Comparison of ENCODE assay signal across 13 cellular contexts in genomic region chr12:55925371-55925770, GRCh38. TPM values are rescaled to one million over a fixed set of nuclear protein-coding genes. Genes with fewer than 3 reads are reported as not detected.
DNase-seq lines count a peak whose midpoint lies in the region; ATAC-seq, FAIRE-seq and TF ChIP-seq lines count a peak whose summit lies in the region.
"Had no signal": no experiment of that assay in that cellular context is flagged by ENCODE, and none has a peak within 500 bp of the region (broad histone marks: within the 10 kb centered on the region; RNA-seq: fewer than 3 reads in every experiment).

No MANE protein-coding gene starts in this region.

- H3K27me3 Mint-ChIP-seq in activated T-cell treated with anti-CD3 and anti-CD28 coated beads, Interleukin-2, amount 50 U/mL, for 4 hours (ENCODE audit: low read depth) = no peaks in the 10 kb centered on the region

- H3K4me1 ChIP-seq in OCI-LY3 (ENCODE audit: low read length) = peaks cover 28% of the 10 kb centered on the region
- H3K4me1 ChIP-seq in H1 (replicated peaks in 1 of 4; ENCODE audit: control insufficient read depth in 3 of 4, insufficient read depth in 4 of 4, low read length in 3 of 4) = peaks cover 2 to 10% (median 3%) of the 10 kb centered on the region in 4 experiments; a peak in 6 of 7 replicates
- peaks cover 12% of the 10 kb centered on the region for H3K4me1 ChIP-seq in smooth muscle cell (ENCODE audit: low read depth)
- H3K4me1 ChIP-seq in upper lobe of left lung = peaks cover 26 to 42% (median 33%) of the 10 kb centered on the region in 4 donors

- H2BK5ac ChIP-seq in H1 (ENCODE audit: low read depth, low read length) = no peak overlapping the region

- peaks cover 9% of the 10 kb centered on the region for H3K36me3 ChIP-seq in OCI-LY3 (replicated peaks; ENCODE audit: low read depth, low read length)
- H3K36me3 ChIP-seq in H1 (ENCODE audit: control insufficient read depth in 2 of 4, insufficient read depth in 4 of 4, low read length in 3 of 4) = peaks cover 0 to 15% (median 4%) of the 10 kb centered on the region in 4 experiments; a peak in 5 of 8 replicates
- H3K36me3 ChIP-seq in smooth muscle cell (ENCODE audit: low read depth) = no peaks in the 10 kb centered on the region
- H3K36me3 ChIP-seq in upper lobe of left lung = peaks cover 5 to 33% (median 9%) of the 10 kb centered on the region in 4 donors
- H3K36me3 ChIP-seq: colonic mucosa, ovary had no signal

- no peak for FAIRE-seq in H1 (lab: Jason Lieb, UNC)
- FAIRE-seq: GM12892 had no signal

- H2BK120ac ChIP-seq in H1 (replicated peaks; ENCODE audit: low read depth, low read length) = no peak overlapping the region

- TF ChIP-seq RAD21 in H1 (IDR thresholded peaks at IDR 0.05 in 1 of 2, conservative IDR thresholded peaks at IDR 0.05 in 1 of 2; ENCODE audit: low read depth in 2 of 2, low read length in 2 of 2) = no peak

- H2BK15ac ChIP-seq in H1 (ENCODE audit: low read length) = no peak overlapping the region

- H3K9ac ChIP-seq in OCI-LY3 (ENCODE audit: low read length) (peak overlapping the region; percentile 97), H1 (replicated peaks in 1 of 4; ENCODE audit: extremely low read depth in 1 of 4, low read depth in 3 of 4, low read length in 3 of 4) (peak overlapping the region in 2 of 4 experiments; percentile 38 to 54; a peak in 1 of 7 replicates), smooth muscle cell (ENCODE audit: low read depth) (peak overlapping the region; percentile 90)

- POLR2A ChIA-PET in H1 (lab: Charles Lee; ENCODE audit: partially characterized antibody) = interaction anchor here (0.8 to 4.5 kb wide), 13 partner anchors 9 to 241 kb away, joined by 3 to 53 read pairs (median 9); partner anchors contain the start of genes DNAJC14, MMP19, ORMDL2 and SARNP

- no peak overlapping the region for H4K5ac ChIP-seq in H1 (ENCODE audit: insufficient read length, low read depth, low read length)

- no peak for TF ChIP-seq CTCF in OCI-LY3 (IDR thresholded peaks at IDR 0.05; ENCODE audit: low read depth, low read length)
- TF ChIP-seq CTCF in H1 (IDR thresholded peaks at IDR 0.05; ENCODE audit: control extremely low read depth in 1 of 3, insufficient read depth in 1 of 3, low read depth in 1 of 3, low read length in 3 of 3) = no peak
- TF ChIP-seq CTCF in smooth muscle cell (IDR thresholded peaks at IDR 0.05; ENCODE audit: borderline replicate concordance, insufficient read depth, poor library complexity, severe bottlenecking) = no peak
- TF ChIP-seq CTCF in upper lobe of left lung (IDR thresholded peaks at IDR 0.05) = no peak

- WGBS in H1 (ENCODE audit: extremely low coverage in 1 of 2, insufficient coverage in 1 of 2, insufficient read length in 1 of 2, insufficient replicate concordance in 2 of 2, low coverage in 1 of 2, low lambda C conversion rate in 2 of 2, missing lambda C conversion rate in 1 of 2), 2 experiments = 90% methylated on average over 4 of the region's 4 CpGs; no CpG with 5 or more reads in 1 of the 2 experiments
- WGBS in smooth muscle cell (ENCODE audit: low lambda C conversion rate) = 93% methylated on average over 4 of the region's 4 CpGs
- WGBS in upper lobe of left lung, 2 donors = 88 to 91% methylated on average over 4 of the region's 4 CpGs

- TF ChIP-seq POLR2A in H1 (IDR thresholded peaks at IDR 0.05; ENCODE audit: control extremely low read depth in 1 of 2, low read depth in 2 of 2, low read length in 2 of 2) = no peak
- TF ChIP-seq POLR2A in upper lobe of left lung (IDR thresholded peaks at IDR 0.05) = no peak

- CTCF ChIA-PET in H1 (lab: Charles Lee; ENCODE audit: partially characterized antibody) = interaction anchor here (0.7 to 7.8 kb wide), 14 partner anchors 9 to 1708 kb away, joined by 3 to 71 read pairs (median 7); partner anchors contain the start of genes B4GALNT1, DNAJC14, MMP19 and ORMDL2

- peaks cover 12% of the 10 kb centered on the region for H3K36me3 Mint-ChIP-seq in activated T-cell treated with anti-CD3 and anti-CD28 coated beads, Interleukin-2, amount 50 U/mL, for 4 hours (ENCODE audit: insufficient read depth)

- H2AK5ac ChIP-seq in H1 (ENCODE audit: low read depth, low read length) = no peak overlapping the region

- H3K9me3 ChIP-seq in OCI-LY3 (ENCODE audit: insufficient read depth, low read length) = peaks cover 4% of the 10 kb centered on the region; the same call in 1 of the 2 replicates
- H3K9me3 ChIP-seq in H1 (ENCODE audit: insufficient read depth in 2 of 2, low read depth in 1 of 2, low read length in 1 of 2) = no peaks in the 10 kb centered on the region
- H3K9me3 ChIP-seq in smooth muscle cell (replicated peaks; ENCODE audit: low read depth) = no peaks in the 10 kb centered on the region
- no peaks in the 10 kb centered on the region for H3K9me3 ChIP-seq in upper lobe of left lung
- H3K9me3 ChIP-seq: colonic mucosa, ovary had no signal

- H3K18ac ChIP-seq in H1 (ENCODE audit: extremely low read depth, low read length) = no peak overlapping the region

- no peak overlapping the region for H3K4ac ChIP-seq in H1 (replicated peaks; ENCODE audit: insufficient read length, low read depth, low read length)

- H3K23me2 ChIP-seq in H1 (ENCODE audit: low read depth, low read length) = peaks cover 7% of the 10 kb centered on the region

- H3K9me3 Mint-ChIP-seq in activated T-cell treated with anti-CD3 and anti-CD28 coated beads, Interleukin-2, amount 50 U/mL, for 4 hours = no peaks in the 10 kb centered on the region

- no peak overlapping the region for H2BK12ac ChIP-seq in H1 (ENCODE audit: low read depth, low read length)

- no peak for DNase-seq in activated T-cell treated with anti-CD3 and anti-CD28 coated beads, Interleukin-2, amount 50 U/mL, for 4 hours
- no peak for DNase-seq in activated T-cell treated with anti-CD3 and anti-CD28 coated beads, Interleukin-2, amount 50 U/mL, for 48 hours
- DNase-seq in H1 (ENCODE audit: low read depth in 1 of 2, low spot score in 2 of 2) = no peak
- DNase-seq in smooth muscle cell (lab: John Stamatoyannopoulos, UW; ENCODE audit: unreplicated experiment) = no peak
- no peak for DNase-seq in COLO829 (ENCODE audit: low spot score)
- no peak for DNase-seq in EL
- no peak for DNase-seq in upper lobe of left lung
- DNase-seq: colonic mucosa, hippocampal formation, NCI-H1694, ovary had no signal

- TF ChIP-seq EP300 in H1 (IDR thresholded peaks at IDR 0.05; ENCODE audit: borderline replicate concordance in 1 of 2, low read depth in 2 of 2, low read length in 2 of 2) = no peak
- no peak for TF ChIP-seq EP300 in upper lobe of left lung (IDR thresholded peaks at IDR 0.05)

- peaks cover 3% of the 10 kb centered on the region; the same call in 1 of the 2 replicates for H3K79me1 ChIP-seq in H1 (ENCODE audit: low read depth, low read length)

- H3K79me2 ChIP-seq in OCI-LY3 (ENCODE audit: low read length) (peaks cover 76% of the 10 kb centered on the region), H1 (ENCODE audit: control insufficient read depth in 1 of 2, insufficient read depth in 2 of 2, low read length in 2 of 2) (peaks cover 15 to 61% of the 10 kb centered on the region in 2 experiments), smooth muscle cell (ENCODE audit: low read depth) (peaks cover 78% of the 10 kb centered on the region)

- no peak for ATAC-seq in activated T-cell treated with anti-CD3 and anti-CD28 coated beads, Interleukin-2, amount 50 U/mL, for 4 hours
- ATAC-seq in upper lobe of left lung (ENCODE audit: low FRiP score in 2 of 2) = no peak

- H3K23ac ChIP-seq in H1 (ENCODE audit: insufficient read length) = no peak overlapping the region

- H3K27me3 ChIP-seq in OCI-LY3 (ENCODE audit: low read depth, low read length) (no peaks in the 10 kb centered on the region), H1 (replicated peaks in 1 of 4; ENCODE audit: control insufficient read depth in 3 of 4, extremely low read depth in 1 of 4, insufficient read depth in 3 of 4, low read length in 3 of 4) (no peaks in the 10 kb centered on the region; a peak in 1 of 7 replicates), smooth muscle cell (ENCODE audit: low read depth) (no peaks in the 10 kb centered on the region), upper lobe of left lung (no peaks in the 10 kb centered on the region)
- H3K27me3 ChIP-seq: colonic mucosa, ovary had no signal

- H3F3A ChIP-seq in smooth muscle cell (ENCODE audit: low read depth) = peaks cover 10% of the 10 kb centered on the region

- H3K4me2 ChIP-seq in OCI-LY3 (ENCODE audit: low read length) (peak overlapping the region; percentile 96), H1 (ENCODE audit: insufficient read depth in 1 of 2, low read depth in 2 of 2, low read length in 2 of 2) (peak overlapping the region; percentile 88 to 90; a peak in 3 of 4 replicates), smooth muscle cell (peak overlapping the region; percentile 90)

- H3K4me3 Mint-ChIP-seq in activated T-cell treated with anti-CD3 and anti-CD28 coated beads, Interleukin-2, amount 50 U/mL, for 4 hours = peak overlapping the region; percentile 98

- no peak overlapping the region for H3K14ac ChIP-seq in H1 (ENCODE audit: insufficient read length)

- no peak overlapping the region for H3K27ac ChIP-seq in OCI-LY3 (ENCODE audit: low read length)
- H3K27ac ChIP-seq in H1 (ENCODE audit: low read depth, low read length) = no peak overlapping the region
- peak overlapping the region; percentile 86 for H3K27ac ChIP-seq in smooth muscle cell (ENCODE audit: low read depth)
- peak overlapping the region in 1 of 4 donors; percentile 44 for H3K27ac ChIP-seq in upper lobe of left lung
- H3K27ac ChIP-seq: ovary had no signal

- H3K4me3 ChIP-seq in OCI-LY3 (ENCODE audit: low read length) (peak overlapping the region; percentile 91), H1 (ENCODE audit: extremely low read depth in 1 of 4, insufficient read depth in 2 of 4, low read depth in 3 of 4, low read length in 4 of 4) (peak overlapping the region in 1 of 4 experiments; percentile 90; a peak in 2 of 8 replicates), smooth muscle cell (peak overlapping the region; percentile 82), upper lobe of left lung (no peak overlapping the region)
- H3K4me3 ChIP-seq: ovary had no signal

- H4K20me1 ChIP-seq in OCI-LY3 (ENCODE audit: insufficient read depth, low read length) (no peaks in the 10 kb centered on the region; the same call in 1 of the 2 replicates), H1 (replicated peaks in 1 of 2; ENCODE audit: control insufficient read depth in 1 of 2, insufficient read depth in 2 of 2, low read length in 2 of 2) (peaks cover 2 to 10% of the 10 kb centered on the region in 2 experiments), smooth muscle cell (ENCODE audit: low read depth) (peaks cover 28% of the 10 kb centered on the region)

- H2AFZ ChIP-seq in OCI-LY3 (ENCODE audit: low read depth, low read length) (no peak overlapping the region), H1 (ENCODE audit: low read length) (no peak overlapping the region), smooth muscle cell (ENCODE audit: low read depth) (no peak overlapping the region)

- H4K8ac ChIP-seq in H1 (ENCODE audit: extremely low read depth, insufficient read depth, low read length) = no peak overlapping the region

- H3K56ac ChIP-seq in H1 (replicated peaks; ENCODE audit: insufficient read length, low read depth, low read length) = peak overlapping the region; percentile 5

- H2BK20ac ChIP-seq in H1 (ENCODE audit: low read length) = no peak overlapping the region

- peaks cover 59% of the 10 kb centered on the region for H3K4me1 Mint-ChIP-seq in activated T-cell treated with anti-CD3 and anti-CD28 coated beads, Interleukin-2, amount 50 U/mL, for 4 hours (ENCODE audit: low read depth)

- H4K91ac ChIP-seq in H1 (replicated peaks; ENCODE audit: insufficient read length, low read length) = no peak overlapping the region

RNA-seq across cellular contexts. Expression of gene PYM1, which starts 2.3 kb away (rescaled TPM):
- 10 to 100 TPM; 24.9 to 30.0 (median 28.4) TPM for total RNA-seq in activated T-cell treated with anti-CD3 and anti-CD28 coated beads, Interleukin-2, amount 50 U/mL, for 4 hours
- 58.5 and 58.9 TPM in 2 replicates for total RNA-seq in H1 (2021; fragmentation: NEBNext Ultra II Directional; extraction: Animal tissue kit (Norgen Biotek cat#: 25700))
- 37.3 and 38.7 TPM in 2 replicates for polyA plus RNA-seq in H1 (2011; rRNA removed)
- 63.4 TPM for polyA plus RNA-seq in H1 (2011; cell fraction: cytosol; rRNA removed)
- polyA plus RNA-seq in H1 (2011; cell fraction: nucleus; rRNA removed) = 35.1 TPM
- 51.5 to 60.0 TPM (median 58.2 TPM) in 4 replicates for polyA plus RNA-seq in H1 (2012, experiment 1 of 2)
- polyA plus RNA-seq in H1 (2012, experiment 2 of 2) = 66.9 TPM
- 47.7 TPM for polyA plus RNA-seq in H1 (2013, experiment 1 of 2)
- polyA plus RNA-seq in H1 (2013, experiment 2 of 2) = 46.9 TPM
- 19.9 and 24.5 TPM in 2 replicates for polyA minus RNA-seq in H1 (2011; rRNA and poly(A)+ RNA removed)
- polyA minus RNA-seq in H1 (2011; cell fraction: cytosol; rRNA and poly(A)+ RNA removed) = 25.0 TPM
- polyA minus RNA-seq in H1 (2011; cell fraction: nucleus; rRNA and poly(A)+ RNA removed) = 22.3 TPM
- 28.6 and 36.0 TPM in 2 replicates for total RNA-seq in smooth muscle cell
- 48.2 and 51.2 TPM in 2 replicates for polyA plus RNA-seq in smooth muscle cell
- 10 to 100 TPM; 23.0 to 47.3 (median 32.8) TPM for total RNA-seq in upper lobe of left lung

RNA-seq across cellular contexts. Expression of gene DGKA, which starts 5.6 kb away (rescaled TPM):
- 100 to 1,000 TPM; 132 to 164 (median 153) TPM for total RNA-seq in activated T-cell treated with anti-CD3 and anti-CD28 coated beads, Interleukin-2, amount 50 U/mL, for 4 hours
- 18.0 and 21.3 TPM in 2 replicates for total RNA-seq in H1 (2021; fragmentation: NEBNext Ultra II Directional; extraction: Animal tissue kit (Norgen Biotek cat#: 25700))
- polyA plus RNA-seq in H1 (2011; rRNA removed) (15.9 and 24.4 TPM in 2 replicates), smooth muscle cell (66.3 and 125 TPM in 2 replicates)
- 16.9 TPM for polyA plus RNA-seq in H1 (2011; cell fraction: cytosol; rRNA removed)
- 86.0 TPM for polyA plus RNA-seq in H1 (2011; cell fraction: nucleus; rRNA removed)
- polyA plus RNA-seq in H1 (2012, experiment 1 of 2) = 23.4 to 38.0 TPM (median 26.0 TPM) in 4 replicates
- polyA plus RNA-seq in H1 (2012, experiment 2 of 2) = 7.8 TPM
- 20.5 TPM for polyA plus RNA-seq in H1 (2013, experiment 1 of 2)
- 23.7 TPM for polyA plus RNA-seq in H1 (2013, experiment 2 of 2)
- polyA minus RNA-seq in H1 (2011; rRNA and poly(A)+ RNA removed) = 15.0 and 23.9 TPM in 2 replicates
- 14.2 TPM for polyA minus RNA-seq in H1 (2011; cell fraction: cytosol; rRNA and poly(A)+ RNA removed)
- 26.5 TPM for polyA minus RNA-seq in H1 (2011; cell fraction: nucleus; rRNA and poly(A)+ RNA removed)
- total RNA-seq in smooth muscle cell (86.0 and 87.1 TPM in 2 replicates), upper lobe of left lung (100 to 1,000 TPM in 1 of 6 donors, 10 to 100 TPM in 5; 16.7 to 251 (median 37.3) TPM)

RNA-seq across cellular contexts. Expression of gene PMEL, which starts 40.5 kb away (rescaled TPM):
- under 1 TPM in 2 of 3 donors, not detected in 1; 0.13 to 0.41 TPM for total RNA-seq in activated T-cell treated with anti-CD3 and anti-CD28 coated beads, Interleukin-2, amount 50 U/mL, for 4 hours
- total RNA-seq in H1 (2021; fragmentation: NEBNext Ultra II Directional; extraction: Animal tissue kit (Norgen Biotek cat#: 25700)) = 120 and 128 TPM in 2 replicates
- polyA plus RNA-seq in H1 (2011; rRNA removed) (382 and 467 TPM in 2 replicates), smooth muscle cell (1.4 and 1.9 TPM in 2 replicates)
- 273 TPM for polyA plus RNA-seq in H1 (2011; cell fraction: cytosol; rRNA removed)
- polyA plus RNA-seq in H1 (2011; cell fraction: nucleus; rRNA removed) = 777 TPM
- 121 to 177 TPM (median 161 TPM) in 4 replicates for polyA plus RNA-seq in H1 (2012, experiment 1 of 2)
- polyA plus RNA-seq in H1 (2012, experiment 2 of 2) = 187 TPM
- polyA plus RNA-seq in H1 (2013, experiment 1 of 2) = 150 TPM
- polyA plus RNA-seq in H1 (2013, experiment 2 of 2) = 120 TPM
- 247 and 291 TPM in 2 replicates for polyA minus RNA-seq in H1 (2011; rRNA and poly(A)+ RNA removed)
- polyA minus RNA-seq in H1 (2011; cell fraction: cytosol; rRNA and poly(A)+ RNA removed) = 109 TPM
- 104 TPM for polyA minus RNA-seq in H1 (2011; cell fraction: nucleus; rRNA and poly(A)+ RNA removed)
- total RNA-seq in smooth muscle cell (1.8 and 4.7 TPM in 2 replicates), upper lobe of left lung (10 to 100 TPM in 1 of 6 donors, 1 to 10 TPM in 4, under 1 TPM in 1; 0.91 to 45.1 (median 1.5) TPM)

RNA-seq across cellular contexts. Expression of gene CDK2, which starts 41.3 kb away (rescaled TPM):
- total RNA-seq in activated T-cell treated with anti-CD3 and anti-CD28 coated beads, Interleukin-2, amount 50 U/mL, for 4 hours = 10 to 100 TPM; 65.4 to 80.1 (median 74.1) TPM
- total RNA-seq in H1 (2021; fragmentation: NEBNext Ultra II Directional; extraction: Animal tissue kit (Norgen Biotek cat#: 25700)) = 41.7 and 42.5 TPM in 2 replicates
- polyA plus RNA-seq in H1 (2011; rRNA removed) (39.4 and 41.6 TPM in 2 replicates), smooth muscle cell (25.8 and 33.3 TPM in 2 replicates)
- 45.7 TPM for polyA plus RNA-seq in H1 (2011; cell fraction: cytosol; rRNA removed)
- 79.8 TPM for polyA plus RNA-seq in H1 (2011; cell fraction: nucleus; rRNA removed)
- 49.9 to 51.7 TPM (median 51.1 TPM) in 4 replicates for polyA plus RNA-seq in H1 (2012, experiment 1 of 2)
- polyA plus RNA-seq in H1 (2012, experiment 2 of 2) = 24.2 TPM
- 34.7 TPM for polyA plus RNA-seq in H1 (2013, experiment 1 of 2)
- polyA plus RNA-seq in H1 (2013, experiment 2 of 2) = 34.4 TPM
- polyA minus RNA-seq in H1 (2011; rRNA and poly(A)+ RNA removed) = 54.2 and 61.6 TPM in 2 replicates
- 28.5 TPM for polyA minus RNA-seq in H1 (2011; cell fraction: cytosol; rRNA and poly(A)+ RNA removed)
- polyA minus RNA-seq in H1 (2011; cell fraction: nucleus; rRNA and poly(A)+ RNA removed) = 24.8 TPM
- total RNA-seq in smooth muscle cell (36.5 and 37.5 TPM in 2 replicates), upper lobe of left lung (10 to 100 TPM; 11.7 to 27.9 (median 21.7) TPM)

RNA-seq across cellular contexts. Expression of gene RAB5B, which starts 48.5 kb away (rescaled TPM):
- 10 to 100 TPM; 18.5 to 27.5 (median 22.6) TPM for total RNA-seq in activated T-cell treated with anti-CD3 and anti-CD28 coated beads, Interleukin-2, amount 50 U/mL, for 4 hours
- 56.7 and 65.6 TPM in 2 replicates for total RNA-seq in H1 (2021; fragmentation: NEBNext Ultra II Directional; extraction: Animal tissue kit (Norgen Biotek cat#: 25700))
- 47.2 and 62.4 TPM in 2 replicates for polyA plus RNA-seq in H1 (2011; rRNA removed)
- polyA plus RNA-seq in H1 (2011; cell fraction: cytosol; rRNA removed) = 61.2 TPM
- polyA plus RNA-seq in H1 (2011; cell fraction: nucleus; rRNA removed) = 33.7 TPM
- 39.6 to 49.1 TPM (median 43.6 TPM) in 4 replicates for polyA plus RNA-seq in H1 (2012, experiment 1 of 2)
- 37.5 TPM for polyA plus RNA-seq in H1 (2012, experiment 2 of 2)
- polyA plus RNA-seq in H1 (2013, experiment 1 of 2) = 38.9 TPM
- 40.2 TPM for polyA plus RNA-seq in H1 (2013, experiment 2 of 2)
- polyA minus RNA-seq in H1 (2011; rRNA and poly(A)+ RNA removed) = 79.5 and 82.6 TPM in 2 replicates
- 35.5 TPM for polyA minus RNA-seq in H1 (2011; cell fraction: cytosol; rRNA and poly(A)+ RNA removed)
- 28.6 TPM for polyA minus RNA-seq in H1 (2011; cell fraction: nucleus; rRNA and poly(A)+ RNA removed)
- total RNA-seq in smooth muscle cell = 77.2 and 90.4 TPM in 2 replicates
- polyA plus RNA-seq in smooth muscle cell = 81.9 and 93.4 TPM in 2 replicates
- total RNA-seq in upper lobe of left lung = 100 to 1,000 TPM in 4 of 6 donors, 10 to 100 TPM in 2; 53.4 to 139 (median 116) TPM

Comparison
In these comparisons a context has a peak if more than half of its experiments do, and no peak if none do; other contexts are left out.
1. H3K4me3 ChIP-seq: peak in OCI-LY3 (single experiment) and smooth muscle cell (single experiment); none in upper lobe of left lung (0 of 4).
2. Peak in every context shown above with its lines, with median percentiles within 50 percentile points of each other: H3K4me2 ChIP-seq.